1 cellular context compared by ENCODE assay signal in the genomic region with DNA sequence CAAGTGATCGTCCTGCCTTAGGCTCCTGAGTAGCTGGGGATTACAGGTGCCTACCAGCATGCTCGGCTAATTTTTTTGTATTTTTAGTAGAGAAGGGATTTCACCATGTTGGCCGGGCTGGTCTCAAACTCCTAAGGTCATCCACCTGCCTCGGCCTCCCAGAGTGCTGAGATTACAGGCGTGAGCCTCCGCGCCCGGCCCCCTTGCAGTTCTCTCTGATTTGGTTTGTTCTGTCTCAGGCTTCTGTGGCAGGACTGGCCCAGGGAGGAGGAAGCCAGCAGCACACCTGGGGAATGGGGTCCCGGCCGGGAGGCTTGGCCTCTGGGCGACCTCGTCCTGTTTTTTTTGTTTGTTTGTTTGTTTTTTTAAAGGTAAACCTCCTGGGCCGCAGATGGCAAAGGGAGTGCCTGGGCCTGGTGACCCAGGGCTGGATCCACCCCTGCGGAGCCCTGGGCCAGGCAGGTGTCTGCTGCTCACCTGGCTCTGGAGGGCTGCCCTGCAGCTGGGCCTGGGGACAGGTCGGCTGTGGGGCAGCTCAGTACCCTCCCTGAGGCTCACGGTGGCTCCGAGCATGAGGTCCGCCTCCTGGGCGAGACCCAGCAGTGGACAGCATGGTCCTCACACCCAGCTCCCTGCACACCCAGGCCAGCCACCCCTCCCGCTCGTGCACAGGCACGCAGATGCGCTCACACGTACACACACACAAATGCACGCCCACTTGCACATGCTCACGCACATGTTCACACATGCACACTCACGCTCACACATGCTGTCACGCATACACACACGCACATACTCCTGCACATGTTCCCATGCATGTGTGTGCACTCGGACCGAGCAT.
TF ChIP-seq lines count a peak whose summit lies in the region.

No MANE protein-coding gene starts in this region.

TF ChIP-seq in K562, 482 proteins besides CTCF, POLR2A, EP300 and RAD21:
- TF ChIP-seq TEAD1 (CRISPR knock-in tag; IDR thresholded peaks at IDR 0.05) (no peak), HDAC8 (tag; IDR thresholded peaks at IDR 0.05) (no peak), POLR2H (tag; IDR thresholded peaks at IDR 0.05; ENCODE audit: low read depth) (no peak), TRIM25 (IDR thresholded peaks at IDR 0.05; ENCODE audit: borderline replicate concordance) (no peak), CTBP1 (IDR thresholded peaks at IDR 0.05; ENCODE audit: borderline replicate concordance) (no peak), ELK3 (CRISPR knock-in tag; IDR thresholded peaks at IDR 0.05) (no peak), ZBTB8A (IDR thresholded peaks at IDR 0.05; ENCODE audit: partially characterized antibody) (no peak), SIN3B (IDR thresholded peaks at IDR 0.05; ENCODE audit: low read depth) (no peak), NONO (IDR thresholded peaks at IDR 0.05; ENCODE audit: low read depth in 2 of 2, low read length in 1 of 2) (no peak), COPS2 (conservative IDR thresholded peaks at IDR 0.05) (no peak), CREB1 (IDR thresholded peaks at IDR 0.05) (no peak), CREB1 (CRISPR knock-in tag; IDR thresholded peaks at IDR 0.05) (no peak), POLR2G (IDR thresholded peaks at IDR 0.05; ENCODE audit: low read depth, low read length) (peak; percentile 39; the same call in 1 of the 2 replicates), SOX6 (IDR thresholded peaks at IDR 0.05) (no peak), NKRF (IDR thresholded peaks at IDR 0.05; ENCODE audit: borderline replicate concordance) (no peak)
- TF ChIP-seq, protein P1, sequence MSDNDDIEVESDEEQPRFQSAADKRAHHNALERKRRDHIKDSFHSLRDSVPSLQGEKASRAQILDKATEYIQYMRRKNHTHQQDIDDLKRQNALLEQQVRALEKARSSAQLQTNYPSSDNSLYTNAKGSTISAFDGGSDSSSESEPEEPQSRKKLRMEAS (CRISPR knock-in tag; IDR thresholded peaks at IDR 0.05) = 0 out of 2 replicates have a peak, but pooled peaks have one; percentile 21
- TF ChIP-seq, protein P2, sequence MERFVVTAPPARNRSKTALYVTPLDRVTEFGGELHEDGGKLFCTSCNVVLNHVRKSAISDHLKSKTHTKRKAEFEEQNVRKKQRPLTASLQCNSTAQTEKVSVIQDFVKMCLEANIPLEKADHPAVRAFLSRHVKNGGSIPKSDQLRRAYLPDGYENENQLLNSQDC (CRISPR knock-in tag; IDR thresholded peaks at IDR 0.05) = no peak
